12 cellular contexts compared by ENCODE assay signal in the genomic region with DNA sequence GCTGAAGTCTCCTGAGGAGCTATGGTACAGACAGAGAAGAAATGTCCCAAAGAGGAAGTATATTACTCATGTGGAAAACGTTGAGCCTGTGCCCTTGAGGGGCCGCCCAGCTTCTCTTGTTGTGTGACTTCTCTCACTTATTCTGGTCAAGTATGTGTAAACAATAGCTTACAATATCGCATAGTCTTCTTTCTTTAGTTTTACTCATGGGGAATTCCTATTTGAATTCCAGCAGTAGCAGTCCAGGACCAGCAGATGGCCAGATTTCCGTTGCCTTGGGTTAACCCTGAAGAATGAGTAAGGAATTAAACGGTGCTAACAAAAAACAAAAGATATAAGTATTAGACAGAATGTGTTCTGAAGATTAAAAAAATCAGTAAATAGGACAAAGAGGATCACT.
DNase-seq lines count a peak whose midpoint lies in the region; ATAC-seq and TF ChIP-seq lines count a peak whose summit lies in the region.
"Had no signal": no experiment of that assay in that cellular context is flagged by ENCODE, and none has a peak within 500 bp of the region (broad histone marks: within the 10 kb centered on the region; RNA-seq: fewer than 3 reads in every experiment).

No MANE protein-coding gene starts in this region.

- DNase-seq in Right ventricle myocardium inferior (ENCODE audit: missing footprints) (peak; percentile 13), cardiac septum (ENCODE audit: low spot score) (no peak), SK-MEL-5 (ENCODE audit: low read depth, low spot score) (peak; percentile 43), foreskin melanocyte (peak; percentile 11), type B pancreatic cell (ENCODE audit: extremely low spot score, unreplicated experiment) (no peak), suprapubic skin (ENCODE audit: low spot score in 2 of 2) (no peak)
- DNase-seq in activated naive CD4-positive, alpha-beta T cell treated with anti-CD3 and anti-CD28 coated beads, Interleukin-2, amount 50 U/mL, for 72 hours (ENCODE audit: low spot score in 2 of 2) = no peak
- DNase-seq: activated CD8-positive, alpha-beta memory T cell treated with anti-CD3 and anti-CD28 coated beads, Interleukin-2, amount 50 U/mL, for 4 hours; Karpas-422; NCI-H526 treated with DMSO at 0.1 percent for 48 hours had no signal

- no peak overlapping the region for H3K27ac Mint-ChIP-seq in type B pancreatic cell
- no peak overlapping the region for H3K27ac Mint-ChIP-seq in activated naive CD4-positive, alpha-beta T cell treated with anti-CD3 and anti-CD28 coated beads, Interleukin-2, amount 50 U/mL, for 72 hours
- H3K27ac Mint-ChIP-seq: T-helper 1 cell treated with Interleukin-12 subunit alpha and Interleukin-12 subunit beta and Interleukin-4 antibody, amounts not matched to agents 30 μg/mL and 1 μg/mL, for 36 hours had no signal

- WGBS in suprapubic skin = 53% methylated on average over 5 of the region's 5 CpGs

- no peak overlapping the region for H3K27ac ChIP-seq in suprapubic skin

- intact Hi-C loops in Right ventricle myocardium inferior (cut with DNase I) (no loop called here), cardiac septum (cut with DNase I) (no loop called here)

- no peaks in the 10 kb centered on the region for H3K36me3 ChIP-seq in suprapubic skin

- no peak for TF ChIP-seq POLR2A in suprapubic skin (IDR thresholded peaks at IDR 0.05)

- no peak overlapping the region for H3K4me3 Mint-ChIP-seq in type B pancreatic cell
- H3K4me3 Mint-ChIP-seq: T-helper 1 cell treated with Interleukin-12 subunit alpha and Interleukin-12 subunit beta and Interleukin-4 antibody, amounts not matched to agents 30 μg/mL and 1 μg/mL, for 36 hours had no signal

- TF ChIP-seq EP300 in suprapubic skin (IDR thresholded peaks at IDR 0.05) = no peak

- no peaks in the 10 kb centered on the region for H3K4me1 Mint-ChIP-seq in type B pancreatic cell (ENCODE audit: unreplicated experiment)

- no peak for ATAC-seq in Right ventricle myocardium inferior
- no peak for ATAC-seq in HG03521 (IDR thresholded peaks at IDR 0.05; ENCODE audit: unreplicated experiment)
- ATAC-seq in activated naive CD4-positive, alpha-beta T cell treated with anti-CD3 and anti-CD28 coated beads, Interleukin-2, amount 50 U/mL, for 72 hours = no peak

- in situ Hi-C loops in SK-MEL-5 (cut with HindIII; ENCODE audit: low pct_unique_long_range_greater_than_20kb, low sequenced_read_pairs) = no loop called here

- H3K27me3 ChIP-seq in suprapubic skin = no peaks in the 10 kb centered on the region

- H3K4me3 ChIP-seq in suprapubic skin = no peak overlapping the region

- H3K36me3 Mint-ChIP-seq in type B pancreatic cell = no peaks in the 10 kb centered on the region
- peaks cover 4 to 6% of the 10 kb centered on the region in 2 donors for H3K36me3 Mint-ChIP-seq in activated naive CD4-positive, alpha-beta T cell treated with anti-CD3 and anti-CD28 coated beads, Interleukin-2, amount 50 U/mL, for 72 hours

- TF ChIP-seq CTCF in type B pancreatic cell (conservative IDR thresholded peaks at IDR 0.05) (peak; percentile 55), suprapubic skin (IDR thresholded peaks at IDR 0.05) (no peak)

- no peaks in the 10 kb centered on the region for H3K4me1 ChIP-seq in suprapubic skin

- H3K9me3 ChIP-seq in suprapubic skin = peaks cover 12% of the 10 kb centered on the region

- no peaks in the 10 kb centered on the region for H3K27me3 Mint-ChIP-seq in type B pancreatic cell

- peaks cover 10% of the 10 kb centered on the region for H3K9me3 Mint-ChIP-seq in type B pancreatic cell
- H3K9me3 Mint-ChIP-seq in activated naive CD4-positive, alpha-beta T cell treated with anti-CD3 and anti-CD28 coated beads, Interleukin-2, amount 50 U/mL, for 72 hours = peaks cover 5 to 8% of the 10 kb centered on the region in 2 donors
- H3K9me3 Mint-ChIP-seq: T-helper 1 cell treated with Interleukin-12 subunit alpha and Interleukin-12 subunit beta and Interleukin-4 antibody, amounts not matched to agents 30 μg/mL and 1 μg/mL, for 36 hours had no signal

Comparison
In these comparisons a context has a peak if more than half of its experiments do, and no peak if none do; other contexts are left out.
1. DNase-seq: peak in Right ventricle myocardium inferior (single experiment), SK-MEL-5 (single experiment) and foreskin melanocyte (single experiment); none in cardiac septum (single experiment), type B pancreatic cell (single experiment), suprapubic skin (0 of 2) and activated naive CD4-positive, alpha-beta T cell treated with anti-CD3 and anti-CD28 coated beads, Interleukin-2, amount 50 U/mL, for 72 hours (0 of 2).